In genomic region chr3:186255703-186256331, GRCh38 we compare ENCODE assay signal across 8 cellular contexts.
DNase-seq lines count a peak whose midpoint lies in the region; ATAC-seq and TF ChIP-seq lines count a peak whose summit lies in the region.

No MANE protein-coding gene starts in this region.

- peak; percentile 22 for TF ChIP-seq CTCF in choroid plexus epithelial cell (conservative IDR thresholded peaks at IDR 0.05; ENCODE audit: low read depth, low read length)
- TF ChIP-seq CTCF in retinal pigment epithelial cell (conservative IDR thresholded peaks at IDR 0.05; ENCODE audit: low read depth, low read length): peak; percentile 39
- no peak for TF ChIP-seq CTCF in colonic mucosa (IDR thresholded peaks at IDR 0.05)

- H3K27ac ChIP-seq in colonic mucosa: no peak overlapping the region

- no peaks in the 10 kb centered on the region for H3K36me3 ChIP-seq in colonic mucosa

- no peak overlapping the region for H3K4me3 ChIP-seq in choroid plexus epithelial cell (ENCODE audit: low read depth, low read length)
- no peak overlapping the region for H3K4me3 ChIP-seq in retinal pigment epithelial cell (ENCODE audit: low read length)
- no peak overlapping the region for H3K4me3 ChIP-seq in colonic mucosa

- H3K4me1 ChIP-seq in colonic mucosa: no peaks in the 10 kb centered on the region

- DNase-seq in NCI-H748 (lab: John Stamatoyannopoulos, UW; ENCODE audit: unreplicated experiment) (peak; percentile 31), NCI-H748 treated with DMSO at 0.1 percent for 48 hours (lab: John Stamatoyannopoulos, UW) (no peak), MV-4-11 (lab: John Stamatoyannopoulos, UW) (peak; percentile 86), choroid plexus epithelial cell (ENCODE audit: low read depth) (no peak), retinal pigment epithelial cell (ENCODE audit: low read depth) (no peak), colonic mucosa (no peak), NCI-H2081 treated with DMSO at 0.1 percent for 48 hours (lab: John Stamatoyannopoulos, UW) (no peak)

- H3K27me3 ChIP-seq in colonic mucosa: no peaks in the 10 kb centered on the region

- H3K9ac ChIP-seq in colonic mucosa (ENCODE audit: low read depth in 2 of 2, low read length in 2 of 2): no peak overlapping the region

- intact Hi-C loops in colonic mucosa (cut with DNase I): no loop called here

- no peak for ATAC-seq in GM18867 (IDR thresholded peaks at IDR 0.05; ENCODE audit: unreplicated experiment)

- H3K9me3 ChIP-seq in colonic mucosa: no peaks in the 10 kb centered on the region

Comparison
In these comparisons a context has a peak if more than half of its experiments do, and no peak if none do; other contexts are left out.
1. DNase-seq: peak in NCI-H748 (single experiment) and MV-4-11 (single experiment); none in NCI-H748 treated with DMSO at 0.1 percent for 48 hours (single experiment), choroid plexus epithelial cell (single experiment), retinal pigment epithelial cell (single experiment), colonic mucosa (single experiment) and NCI-H2081 treated with DMSO at 0.1 percent for 48 hours (single experiment).